ENCODE assay signal across 21 cellular contexts in genomic region chr6:83114164-83114563, GRCh38. TPM values are rescaled to one million over a fixed set of nuclear protein-coding genes. Genes with fewer than 3 reads are reported as not detected.
DNase-seq lines count a peak whose midpoint lies in the region; ATAC-seq and TF ChIP-seq lines count a peak whose summit lies in the region.
"Had no signal": no experiment of that assay in that cellular context is flagged by ENCODE, and none has a peak within 500 bp of the region (broad histone marks: within the 10 kb centered on the region; RNA-seq: fewer than 3 reads in every experiment).

No MANE protein-coding gene starts in this region.

- TF ChIP-seq CTCF in right atrium auricular region (IDR thresholded peaks at IDR 0.05) (no peak), fibroblast of villous mesenchyme (IDR thresholded peaks at IDR 0.05; ENCODE audit: insufficient read depth, low read depth, low read length) (no peak), tibial artery (IDR thresholded peaks at IDR 0.05) (no peak)

- H3K36me3 ChIP-seq in right atrium auricular region (peaks cover 23% of the 10 kb centered on the region), adipocyte (ENCODE audit: control insufficient read depth, insufficient read depth, low read length, severe bottlenecking) (peaks cover 33% of the 10 kb centered on the region), tibial artery (peaks cover 8 to 28% (median 9%) of the 10 kb centered on the region in 3 donors), HAP-1 (replicated peaks) (peaks cover 5% of the 10 kb centered on the region; the same call in 1 of the 2 replicates)
- H3K36me3 ChIP-seq: prostate gland had no signal

- intact Hi-C loops in left ventricle myocardium superior (cut with micrococcal nuclease), result no loop called here
- intact Hi-C loops in tibial artery (cut with DNase I; ENCODE audit: low total_unique reads), result no loop called here

- ATAC-seq in left ventricle myocardium superior, result peak; percentile 68
- ATAC-seq in GM21619 (IDR thresholded peaks at IDR 0.05; ENCODE audit: unreplicated experiment), result no peak

- no peaks in the 10 kb centered on the region for H3K9me3 ChIP-seq in right atrium auricular region
- no peaks in the 10 kb centered on the region for H3K9me3 ChIP-seq in adipocyte (ENCODE audit: control insufficient read depth, low read length)
- H3K9me3 ChIP-seq in tibial artery, result no peaks in the 10 kb centered on the region
- no peaks in the 10 kb centered on the region for H3K9me3 ChIP-seq in HAP-1
- H3K9me3 ChIP-seq: colonic mucosa, prostate gland, suprapubic skin had no signal

- H3K27ac ChIP-seq in right atrium auricular region (peak overlapping the region in 1 of 2 donors; percentile 2), tibial artery (peak overlapping the region; percentile 28 to 48)
- H3K27ac ChIP-seq: C4-2B, colonic mucosa, prostate gland, suprapubic skin had no signal

- H3K9ac ChIP-seq in adipocyte (ENCODE audit: low read length), result no peak overlapping the region

- no peak overlapping the region for H3K4me3 ChIP-seq in right atrium auricular region
- H3K4me3 ChIP-seq in adipocyte (ENCODE audit: low read length), result no peak overlapping the region
- no peak overlapping the region for H3K4me3 ChIP-seq in fibroblast of villous mesenchyme (ENCODE audit: low read depth, low read length)
- no peak overlapping the region for H3K4me3 ChIP-seq in tibial artery
- H3K4me3 ChIP-seq in HAP-1, result no peak overlapping the region
- H3K4me3 ChIP-seq: colonic mucosa, prostate gland, suprapubic skin had no signal

- H3K4me1 ChIP-seq in right atrium auricular region (no peaks in the 10 kb centered on the region), adipocyte (ENCODE audit: control insufficient read depth, insufficient read depth, low read length) (peaks cover 14% of the 10 kb centered on the region), tibial artery (peaks cover 0 to 20% (median 2%) of the 10 kb centered on the region in 4 donors), HAP-1 (peaks cover 3% of the 10 kb centered on the region)
- H3K4me1 ChIP-seq: colonic mucosa, prostate gland, suprapubic skin had no signal

- in situ Hi-C loops in HAP-1 (cut with MboI; ENCODE audit: low sequenced_read_pairs), result no loop called here

- DNase-seq in left ventricle myocardium superior (no peak), right atrium auricular region (ENCODE audit: low spot score) (no peak), adipocyte (ENCODE audit: low read depth) (peak; percentile 41), fibroblast of villous mesenchyme (ENCODE audit: low read depth) (peak; percentile 45), tibial artery (no peak), nucleus accumbens (lab: John Stamatoyannopoulos, UW) (no peak), HAP-1 (ENCODE audit: low spot score in 2 of 2) (no peak)
- DNase-seq: activated CD4-positive, alpha-beta T cell treated with anti-CD3 and anti-CD28 coated beads, Interleukin-2, amount 50 U/mL, for 1 hour; activated naive CD4-positive, alpha-beta T cell; anterior cingulate cortex; colonic mucosa; DMS153; midbrain; NCI-H1105; NCI-H524; SHP77 treated with DMSO at 0.1 percent for 48 hours; stimulated activated CD4-positive, alpha-beta T cell treated with anti-CD3 and anti-CD28 coated beads, Interleukin-12 subunit alpha, Interleukin-12 subunit beta, amount 100 ng/mL, for 4 hours had no signal

- no peaks in the 10 kb centered on the region for H3K27me3 ChIP-seq in right atrium auricular region
- H3K27me3 ChIP-seq in adipocyte (replicated peaks; ENCODE audit: control insufficient read depth, insufficient read depth, low read length), result no peaks in the 10 kb centered on the region
- no peaks in the 10 kb centered on the region for H3K27me3 ChIP-seq in tibial artery
- H3K27me3 ChIP-seq in HAP-1 (ENCODE audit: low read depth), result no peaks in the 10 kb centered on the region
- H3K27me3 ChIP-seq: colonic mucosa, suprapubic skin had no signal

RNA-seq across cellular contexts. Expression of gene DOP1A, which starts 46.7 kb away (rescaled TPM):
- total RNA-seq in left ventricle myocardium superior (17.7 TPM), right atrium auricular region (10 to 100 TPM; 26.1 to 27.4 TPM), fibroblast of villous mesenchyme (25.8 and 44.0 TPM in 2 replicates)

RNA-seq across cellular contexts. Expression of gene UBE3D, which starts 48.5 kb away (rescaled TPM):
- 3.0 TPM for total RNA-seq in left ventricle myocardium superior
- 1 to 10 TPM; 3.4 to 4.2 TPM for total RNA-seq in right atrium auricular region
- 7.4 and 9.5 TPM in 2 replicates for total RNA-seq in fibroblast of villous mesenchyme

Comparison
In these comparisons a context has a peak if more than half of its experiments do, and no peak if none do; other contexts are left out.
1. DNase-seq: peak in adipocyte (single experiment) and fibroblast of villous mesenchyme (single experiment); none in left ventricle myocardium superior (single experiment), right atrium auricular region (single experiment), tibial artery (0 of 2), nucleus accumbens (0 of 56) and HAP-1 (0 of 2).